In the genomic region with DNA sequence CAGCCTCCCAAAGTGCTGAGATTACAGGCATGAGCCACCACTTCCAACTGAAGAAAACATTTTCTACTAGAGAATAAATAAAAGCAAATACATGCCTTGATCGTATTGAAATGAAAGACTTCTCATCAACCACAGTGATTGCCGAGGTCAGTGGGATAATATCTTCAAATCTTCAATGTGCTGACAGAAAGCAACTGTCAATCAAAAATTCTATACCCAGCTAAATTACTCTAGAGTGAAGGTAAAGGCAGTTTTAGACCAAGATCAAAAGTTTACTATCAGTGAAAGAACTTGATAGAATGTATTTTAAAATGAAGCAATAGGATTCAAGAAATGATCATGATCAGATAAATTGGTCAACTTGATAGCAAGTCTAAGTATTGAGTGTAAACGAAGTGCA, we compare ENCODE assay signal across 34 cellular contexts.
"Had no signal": no experiment of that assay in that cellular context is flagged by ENCODE, and none has a peak within 500 bp of the region (broad histone marks: within the 10 kb centered on the region; RNA-seq: fewer than 3 reads in every experiment).

No MANE protein-coding gene starts in this region.

- H3K27me3 ChIP-seq: ascending aorta, brain microvascular endothelial cell, cardiac muscle cell had no signal

- H3K9me3 ChIP-seq: adrenal gland had no signal

- DNase-seq: activated effector memory CD4-positive, alpha-beta T cell treated with anti-CD3 and anti-CD28 coated beads, Interleukin-2, amount 50 U/mL, for 16 hours; activated effector memory CD4-positive, alpha-beta T cell treated with Interleukin-2 at 50 U/mL for 16 hours; activated gamma-delta T cell; activated gamma-delta T cell treated with Interleukin-2 at 50 U/mL for 16 hours; activated naive CD4-positive, alpha-beta T cell; activated naive CD4-positive, alpha-beta T cell treated with anti-CD3 and anti-CD28 coated beads for 36 hours; activated naive CD4-positive, alpha-beta T cell treated with anti-CD3 and anti-CD28 coated beads, Interleukin-2, amount 10 ng/mL, durations not matched to agents 7 days and 5 days; activated naive CD4-positive, alpha-beta T cell treated with anti-CD3 and anti-CD28 coated beads, Interleukin-2, amount 50 U/mL, for 16 hours; activated naive CD4-positive, alpha-beta T cell treated with Interleukin-2 at 50 U/mL for 16 hours; activated naive CD8-positive, alpha-beta T cell treated with anti-CD3 and anti-CD28 coated beads for 36 hours; activated naive CD8-positive, alpha-beta T cell treated with anti-CD3 and anti-CD28 coated beads, Interleukin-2, amount 10 ng/mL, durations not matched to agents 7 days and 5 days; activated naive CD8-positive, alpha-beta T cell treated with anti-CD3 and anti-CD28 coated beads, Interleukin-2, amount 50 U/mL, for 24 hours; activated T-cell treated with anti-CD3 and anti-CD28 coated beads, Interleukin-2, amount 50 U/mL, for 1 hour; activated T-cell treated with anti-CD3 and anti-CD28 coated beads, Interleukin-2, amount 50 U/mL, for 24 hours; activated T-cell treated with anti-CD3 and anti-CD28 coated beads, Interleukin-2, amount 50 U/mL, for 4 hours; activated T-cell treated with anti-CD3 and anti-CD28 coated beads, Interleukin-2, amount 50 U/mL, for 48 hours; activated T-cell treated with anti-CD3 and anti-CD28 coated beads, Interleukin-2, amount 50 U/mL, for 72 hours; adrenal gland; amniotic stem cell; amygdala; anterior cingulate cortex; aorta; body of pancreas; brain microvascular endothelial cell; caudate nucleus; central memory CD4-positive, alpha-beta T cell; cerebellar nuclear complex had no signal

- H3K4me1 ChIP-seq: adrenal gland, ascending aorta, body of pancreas, breast epithelium had no signal

- H3K4me3 ChIP-seq: adrenal gland, ascending aorta, body of pancreas, breast epithelium, cardiac muscle cell had no signal

- FAIRE-seq: astrocyte, bronchial epithelial cell had no signal

- H3K36me3 ChIP-seq: adrenal gland, ascending aorta, brain microvascular endothelial cell, breast epithelium, cardiac muscle cell had no signal

- H3K27ac ChIP-seq: adrenal gland, ascending aorta, body of pancreas, brain microvascular endothelial cell, breast epithelium, cardiac muscle cell had no signal

- ATAC-seq: activated naive CD4-positive, alpha-beta T cell treated with anti-CD3 and anti-CD28 coated beads, Interleukin-2, amount 50 U/mL, for 72 hours; activated naive CD8-positive, alpha-beta T cell treated with anti-CD3 and anti-CD28 coated beads, Interleukin-2, amount 50 U/mL, for 24 hours; activated T-cell treated with anti-CD3 and anti-CD28 coated beads, Interleukin-2, amount 50 U/mL, for 4 hours; activated T-cell treated with anti-CD3 and anti-CD28 coated beads, Interleukin-2, amount 50 U/mL, for 72 hours; activated T-helper 17 cell treated with anti-CD3 and anti-CD28 coated beads, Interleukin-2, amount 50 U/mL, for 72 hours; body of pancreas had no signal
